ENCODE assay signal across 8 cellular contexts in the genomic region with DNA sequence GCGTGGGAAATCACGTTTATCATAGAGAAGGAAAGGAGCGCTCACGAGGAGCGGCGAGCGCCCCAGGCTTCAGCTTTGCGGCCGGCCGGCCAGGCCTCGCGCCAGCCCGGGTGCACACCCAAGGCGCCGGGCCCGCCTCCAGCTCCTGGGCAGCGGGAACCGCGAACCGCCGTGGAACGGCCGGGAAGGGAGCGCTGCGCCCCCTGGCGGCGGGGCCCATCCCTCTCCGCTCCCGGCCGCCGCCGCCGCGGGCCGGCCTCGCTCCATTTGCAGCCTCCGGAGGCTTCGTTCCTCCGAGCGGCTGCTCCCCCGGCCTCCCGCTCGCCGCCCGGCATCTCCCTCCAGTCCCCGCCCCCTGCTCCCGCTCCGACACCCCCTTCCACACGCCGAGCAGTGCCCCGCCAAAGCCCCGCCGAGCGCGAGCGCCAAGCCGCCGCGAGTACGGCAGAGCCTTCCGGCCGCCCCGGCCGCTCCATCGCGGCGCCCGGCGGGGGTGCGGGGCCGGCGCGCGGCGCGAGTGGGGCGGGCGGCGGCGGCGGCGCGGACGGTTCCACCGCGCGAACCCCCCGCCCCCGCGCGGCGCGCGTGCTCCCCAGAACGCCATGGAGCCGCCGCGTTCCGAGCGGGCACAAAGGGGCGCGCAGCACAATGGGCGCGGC. TPM values are rescaled to one million over a fixed set of nuclear protein-coding genes. Genes with fewer than 3 reads are reported as not detected.
DNase-seq lines count a peak whose midpoint lies in the region; ATAC-seq and TF ChIP-seq lines count a peak whose summit lies in the region.

No MANE protein-coding gene starts in this region.

- H3K27me3 ChIP-seq in DND-41 (ENCODE audit: insufficient read depth, low read length, poor library complexity) (peaks cover 20% of the 10 kb centered on the region), subcutaneous abdominal adipose tissue (ENCODE audit: control insufficient read depth in 5 of 5, insufficient read depth in 4 of 5, low read length in 5 of 5) (peaks cover 0 to 10% (median 3%) of the 10 kb centered on the region in 5 donors)

- peak; percentile 21; the same call in 1 of the 2 replicates for TF ChIP-seq EP300 in Ishikawa (IDR thresholded peaks at IDR 0.05; ENCODE audit: borderline replicate concordance)

- DNase-seq in DND-41 (peak; percentile 77), RWPE1 (ENCODE audit: low spot score) (peak; percentile 79), activated gamma-delta T cell (lab: John Stamatoyannopoulos, UW) (peak; percentile 43), fibroblast of villous mesenchyme (ENCODE audit: low read depth) (peak; percentile 87), neural crest cell (ENCODE audit: low read depth, low spot score) (peak; percentile 74)

- no peaks in the 10 kb centered on the region for H3K36me3 Mint-ChIP-seq in neural crest cell (ENCODE audit: low read depth)

- peak overlapping the region; percentile 94 for H3K4me3 Mint-ChIP-seq in neural crest cell

- peaks cover 39% of the 10 kb centered on the region for H3K79me2 ChIP-seq in DND-41 (ENCODE audit: insufficient read depth, low read length)

- peaks cover 29% of the 10 kb centered on the region for H3K4me1 Mint-ChIP-seq in neural crest cell

- H3K27ac ChIP-seq in DND-41 (ENCODE audit: low read length) (peak overlapping the region; percentile 62), RWPE1 (peak overlapping the region; percentile 87), subcutaneous abdominal adipose tissue (ENCODE audit: low read depth, low read length) (no peak overlapping the region)

- peak overlapping the region; percentile 96 for H3K4me2 ChIP-seq in DND-41 (ENCODE audit: insufficient read depth, low read length)

- H3K9ac ChIP-seq in DND-41 (ENCODE audit: low read depth, low read length), result peak overlapping the region; percentile 60
- peak overlapping the region in 4 of 5 donors; percentile 13 to 65 (median 50) for H3K9ac ChIP-seq in subcutaneous abdominal adipose tissue (ENCODE audit: low read length in 5 of 5)

- no peaks in the 10 kb centered on the region for H3K9me3 Mint-ChIP-seq in neural crest cell

- TF ChIP-seq RAD21 in Ishikawa (IDR thresholded peaks at IDR 0.05; ENCODE audit: low read depth), result peak; percentile 55; the same call in 1 of the 2 replicates

- ATAC-seq in DND-41 (ENCODE audit: insufficient read depth, low read depth) (peak; percentile 69), GM21529 (IDR thresholded peaks at IDR 0.05; ENCODE audit: unreplicated experiment) (peak; percentile 53)

- H3K9me3 ChIP-seq in DND-41 (ENCODE audit: insufficient read depth, low read length, severe bottlenecking) (no peaks in the 10 kb centered on the region), subcutaneous abdominal adipose tissue (ENCODE audit: control insufficient read depth in 5 of 5, low read length in 5 of 5) (no peaks in the 10 kb centered on the region)

- H3K36me3 ChIP-seq in DND-41 (ENCODE audit: insufficient read depth, low read length) (no peaks in the 10 kb centered on the region), subcutaneous abdominal adipose tissue (ENCODE audit: control insufficient read depth in 5 of 5, insufficient read depth in 5 of 5, low read length in 5 of 5) (no peaks in the 10 kb centered on the region)

- peaks cover 43% of the 10 kb centered on the region for H3K4me1 ChIP-seq in DND-41 (ENCODE audit: insufficient read depth, low read length)
- H3K4me1 ChIP-seq in subcutaneous abdominal adipose tissue (ENCODE audit: control insufficient read depth in 5 of 5, insufficient read depth in 5 of 5, low read length in 5 of 5), result peaks cover 4 to 22% (median 19%) of the 10 kb centered on the region in 5 donors

- H2AFZ ChIP-seq in DND-41 (ENCODE audit: low read depth, low read length), result peak overlapping the region; percentile 69

- H3K27me3 Mint-ChIP-seq in neural crest cell (ENCODE audit: low read depth), result peaks cover 6% of the 10 kb centered on the region

- POLR2A ChIA-PET in RWPE1 (lab: Yijun Ruan, JAX; ENCODE audit: low non-redundant PET), result no interaction called here

- peak overlapping the region; percentile 86 for H3K27ac Mint-ChIP-seq in neural crest cell (ENCODE audit: unreplicated experiment)

- peak overlapping the region; percentile 31 to 60; a peak in 3 of 4 replicates for H3K4me3 ChIP-seq in DND-41 (ENCODE audit: low read depth in 1 of 2, low read length in 2 of 2)
- H3K4me3 ChIP-seq in fibroblast of villous mesenchyme (ENCODE audit: low read depth, low read length), result peak overlapping the region; percentile 59
- H3K4me3 ChIP-seq in subcutaneous abdominal adipose tissue (ENCODE audit: low read depth in 1 of 5, low read length in 5 of 5), result peak overlapping the region; percentile 36 to 75 (median 59)

- CTCF ChIA-PET in RWPE1 (lab: Yijun Ruan, JAX), result interaction anchor here (0.6 to 0.8 kb wide), 6 partner anchors 14 to 86 kb away, joined by 3 to 6 read pairs (median 4); no protein-coding TSS in a partner anchor

- peak; percentile 75 for TF ChIP-seq CTCF in DND-41 (IDR thresholded peaks at IDR 0.05; ENCODE audit: borderline replicate concordance, extremely low read depth, low read length, poor library complexity, severe bottlenecking)
- TF ChIP-seq CTCF in RWPE1 (conservative IDR thresholded peaks at IDR 0.05; ENCODE audit: low read depth), result peak; percentile 89
- TF ChIP-seq CTCF in fibroblast of villous mesenchyme (IDR thresholded peaks at IDR 0.05; ENCODE audit: insufficient read depth, low read depth, low read length), result peak; percentile 61
- TF ChIP-seq CTCF in neural crest cell (conservative IDR thresholded peaks at IDR 0.05), result peak; percentile 92

- H4K20me1 ChIP-seq in DND-41 (ENCODE audit: insufficient read depth, low read length), result no peaks in the 10 kb centered on the region; the same call in 1 of the 2 replicates

TF ChIP-seq in Ishikawa, 13 proteins besides CTCF, POLR2A, EP300 and RAD21:
- TF ChIP-seq, protein P1, sequence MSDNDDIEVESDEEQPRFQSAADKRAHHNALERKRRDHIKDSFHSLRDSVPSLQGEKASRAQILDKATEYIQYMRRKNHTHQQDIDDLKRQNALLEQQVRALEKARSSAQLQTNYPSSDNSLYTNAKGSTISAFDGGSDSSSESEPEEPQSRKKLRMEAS (IDR thresholded peaks at IDR 0.05), result peak; percentile 58
- TF ChIP-seq, protein P2, sequence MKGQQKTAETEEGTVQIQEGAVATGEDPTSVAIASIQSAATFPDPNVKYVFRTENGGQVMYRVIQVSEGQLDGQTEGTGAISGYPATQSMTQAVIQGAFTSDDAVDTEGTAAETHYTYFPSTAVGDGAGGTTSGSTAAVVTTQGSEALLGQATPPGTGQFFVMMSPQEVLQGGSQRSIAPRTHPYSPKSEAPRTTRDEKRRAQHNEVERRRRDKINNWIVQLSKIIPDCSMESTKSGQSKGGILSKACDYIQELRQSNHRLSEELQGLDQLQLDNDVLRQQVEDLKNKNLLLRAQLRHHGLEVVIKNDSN (IDR thresholded peaks at IDR 0.05), result no peak
- TF ChIP-seq TEAD4 (IDR thresholded peaks at IDR 0.05) (0 out of 2 replicates have a peak, but pooled peaks have one; percentile 10), NFIC (IDR thresholded peaks at IDR 0.05) (peak; percentile 13), YY1 (IDR thresholded peaks at IDR 0.05; ENCODE audit: low read depth) (peak; percentile 48; the same call in 1 of the 2 replicates)

RNA-seq across cellular contexts. Expression of a gene that starts 1.0 kb away (rescaled TPM):
- total RNA-seq in fibroblast of villous mesenchyme (3.5 and 4.2 TPM in 2 replicates), neural crest cell (24.1 and 24.9 TPM in 2 replicates)
